1 cellular context compared by ENCODE assay signal in the genomic region with DNA sequence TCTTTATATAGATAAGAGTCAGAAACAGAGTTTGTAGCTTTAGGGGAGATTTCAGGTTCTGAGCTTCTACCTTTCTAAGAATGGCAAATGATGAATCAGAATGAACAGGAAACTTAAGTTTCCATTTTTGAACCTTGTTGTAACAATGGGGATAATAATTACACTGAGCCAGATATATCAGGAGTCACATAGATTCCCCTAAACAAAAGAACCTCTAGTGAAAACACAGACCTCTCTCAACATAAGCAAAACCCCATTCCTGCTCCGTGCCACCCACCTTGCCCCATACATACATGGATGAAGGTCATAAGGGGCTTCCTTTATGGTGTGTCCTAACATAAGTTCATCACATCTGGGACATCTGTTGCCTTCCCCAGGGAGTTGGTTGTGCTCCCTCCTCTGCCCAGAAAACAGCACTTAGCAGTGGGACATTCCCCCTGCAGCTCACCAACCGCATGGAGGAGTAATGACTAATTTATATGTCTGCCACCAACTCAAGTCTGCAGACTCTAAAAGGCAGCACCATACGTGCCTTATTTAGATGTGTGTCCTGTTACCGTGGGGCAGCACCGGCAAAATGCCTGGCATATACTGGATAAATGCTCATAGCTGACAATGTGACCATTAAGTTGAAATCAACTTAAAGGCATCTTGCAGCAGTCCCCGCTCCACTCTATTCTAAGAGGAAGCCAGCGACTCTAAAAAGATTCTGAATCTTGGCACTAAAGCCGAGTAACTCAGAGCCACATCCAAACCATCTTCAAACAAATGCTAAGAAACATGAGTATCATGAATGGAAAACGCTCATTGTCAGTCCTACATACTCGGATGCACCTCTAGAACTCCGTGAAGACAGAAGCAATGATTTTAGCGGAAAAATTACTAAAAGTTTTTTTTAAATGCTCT.
A peak's percentile ranks its signal among the peaks of the same experiment; 100 is the strongest.
TF ChIP-seq lines count a peak whose summit lies in the region.

No MANE protein-coding gene starts in this region.

TF ChIP-seq in GM12878, 131 proteins besides CTCF, POLR2A, EP300 and RAD21 (continued from another document):
- TF ChIP-seq, protein P1, sequence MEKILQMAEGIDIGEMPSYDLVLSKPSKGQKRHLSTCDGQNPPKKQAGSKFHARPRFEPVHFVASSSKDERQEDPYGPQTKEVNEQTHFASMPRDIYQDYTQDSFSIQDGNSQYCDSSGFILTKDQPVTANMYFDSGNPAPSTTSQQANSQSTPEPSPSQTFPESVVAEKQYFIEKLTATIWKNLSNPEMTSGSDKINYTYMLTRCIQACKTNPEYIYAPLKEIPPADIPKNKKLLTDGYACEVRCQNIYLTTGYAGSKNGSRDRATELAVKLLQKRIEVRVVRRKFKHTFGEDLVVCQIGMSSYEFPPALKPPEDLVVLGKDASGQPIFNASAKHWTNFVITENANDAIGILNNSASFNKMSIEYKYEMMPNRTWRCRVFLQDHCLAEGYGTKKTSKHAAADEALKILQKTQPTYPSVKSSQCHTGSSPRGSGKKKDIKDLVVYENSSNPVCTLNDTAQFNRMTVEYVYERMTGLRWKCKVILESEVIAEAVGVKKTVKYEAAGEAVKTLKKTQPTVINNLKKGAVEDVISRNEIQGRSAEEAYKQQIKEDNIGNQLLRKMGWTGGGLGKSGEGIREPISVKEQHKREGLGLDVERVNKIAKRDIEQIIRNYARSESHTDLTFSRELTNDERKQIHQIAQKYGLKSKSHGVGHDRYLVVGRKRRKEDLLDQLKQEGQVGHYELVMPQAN (conservative IDR thresholded peaks at IDR 0.05): no peak
- TF ChIP-seq ASH2L (IDR thresholded peaks at IDR 0.05; ENCODE audit: borderline replicate concordance, low read depth): no peak
- TF ChIP-seq PAX8 (IDR thresholded peaks at IDR 0.05): no peak
- TF ChIP-seq REST (IDR thresholded peaks at IDR 0.05; ENCODE audit: low read depth, low read length): no peak
- peak; percentile 83 for TF ChIP-seq DPF2 (IDR thresholded peaks at IDR 0.05)
- TF ChIP-seq IRF4 (IDR thresholded peaks at IDR 0.05; ENCODE audit: low read depth, low read length): peak; percentile 60; the same call in 1 of the 2 replicates
